25 cellular contexts compared by ENCODE assay signal in the genomic region with DNA sequence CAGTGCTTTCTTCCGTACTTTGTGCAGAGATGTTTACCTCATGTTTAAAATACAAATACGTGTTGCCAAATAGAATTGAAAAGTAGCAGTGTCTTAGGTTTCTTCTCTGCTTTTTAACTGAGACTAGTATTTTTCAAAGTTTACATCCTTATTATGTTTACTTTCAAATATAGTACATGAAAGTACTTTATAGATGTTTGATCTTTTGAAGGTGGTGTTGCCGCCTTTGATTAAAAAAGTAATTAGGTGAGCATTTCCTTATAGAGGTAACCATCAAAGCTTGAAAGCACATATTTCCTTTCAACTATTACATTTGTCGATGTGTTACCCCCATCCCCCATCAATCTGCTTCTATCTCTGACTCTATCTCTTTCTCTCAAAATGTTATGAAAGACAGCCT.
DNase-seq lines count a peak whose midpoint lies in the region; ATAC-seq, FAIRE-seq and TF ChIP-seq lines count a peak whose summit lies in the region.
"Had no signal": no experiment of that assay in that cellular context is flagged by ENCODE, and none has a peak within 500 bp of the region (broad histone marks: within the 10 kb centered on the region; RNA-seq: fewer than 3 reads in every experiment).

No MANE protein-coding gene starts in this region.

- no peak overlapping the region for H3K4me2 ChIP-seq in H1 (ENCODE audit: insufficient read depth in 1 of 2, low read depth in 2 of 2, low read length in 2 of 2)
- H3K4me2 ChIP-seq: BLaER1 had no signal

- FAIRE-seq in H1 (lab: Jason Lieb, UNC) (no peak), pancreas (lab: Jason Lieb, UNC) (peak; percentile 37)
- FAIRE-seq: D721Med, HepG2 had no signal

- no peaks in the 10 kb centered on the region for H3K9me3 ChIP-seq in CD4-positive, alpha-beta memory T cell (ENCODE audit: control insufficient read depth in 1 of 2, low read length in 2 of 2)
- H3K9me3 ChIP-seq in H1 (ENCODE audit: insufficient read depth in 2 of 2, low read depth in 1 of 2, low read length in 1 of 2) (peaks cover 0 to 3% of the 10 kb centered on the region in 2 experiments; a peak in 1 of 4 replicates), pancreas (no peaks in the 10 kb centered on the region), upper lobe of left lung (peaks cover 0 to 12% (median 7%) of the 10 kb centered on the region in 4 donors)

- WGBS in H1 (ENCODE audit: extremely low coverage in 1 of 2, insufficient coverage in 1 of 2, insufficient read length in 1 of 2, insufficient replicate concordance in 2 of 2, low coverage in 1 of 2, low lambda C conversion rate in 2 of 2, missing lambda C conversion rate in 1 of 2), 2 experiments: 86% methylated on average over 4 of the region's 4 CpGs; no CpG with 5 or more reads in 1 of the 2 experiments
- WGBS in pancreas, 2 donors: 68 to 85% methylated on average over 4 of the region's 4 CpGs
- WGBS in upper lobe of left lung, 2 donors: 78 to 87% methylated on average over 4 of the region's 4 CpGs

- H2BK15ac ChIP-seq in H1 (ENCODE audit: low read length): 0 out of 2 replicates have a peak overlapping the region, but pooled peaks have one; percentile 41

- no peak overlapping the region for H2BK120ac ChIP-seq in H1 (replicated peaks; ENCODE audit: low read depth, low read length)

- H3K36me3 Mint-ChIP-seq in CD4-positive, alpha-beta memory T cell: peaks cover 25 to 33% of the 10 kb centered on the region in 2 donors
- peaks cover 18% of the 10 kb centered on the region for H3K36me3 Mint-ChIP-seq in stimulated activated memory B cell treated with anti-CD40 and anti-IgM and Interleukin-4, amounts not matched to agents 10 μg/mL and 1 μg/mL and 100 μg/mL, for 72 hours

- H3K27me3 Mint-ChIP-seq in CD4-positive, alpha-beta memory T cell: no peaks in the 10 kb centered on the region
- H3K27me3 Mint-ChIP-seq in stimulated activated memory B cell treated with anti-CD40 and anti-IgM and Interleukin-4, amounts not matched to agents 10 μg/mL and 1 μg/mL and 100 μg/mL, for 72 hours: no peaks in the 10 kb centered on the region

- H3K27me3 ChIP-seq in CD4-positive, alpha-beta memory T cell (ENCODE audit: insufficient read depth, low read length): no peaks in the 10 kb centered on the region
- H3K27me3 ChIP-seq in H1 (replicated peaks in 1 of 4; ENCODE audit: control insufficient read depth in 3 of 4, extremely low read depth in 1 of 4, insufficient read depth in 3 of 4, low read length in 3 of 4) (no peaks in the 10 kb centered on the region), pancreas (no peaks in the 10 kb centered on the region), upper lobe of left lung (no peaks in the 10 kb centered on the region)
- H3K27me3 ChIP-seq: BLaER1 had no signal

- no peaks in the 10 kb centered on the region for H3K23me2 ChIP-seq in H1 (ENCODE audit: low read depth, low read length)

- CTCF ChIA-PET in CD4-positive, alpha-beta memory T cell (lab: Charles Lee; ENCODE audit: partially characterized antibody): no interaction called here
- CTCF ChIA-PET in H1 (lab: Charles Lee; ENCODE audit: partially characterized antibody): interaction anchor here (0.8 kb wide), 1 partner anchor 49 kb away, joined by 3 read pairs; no protein-coding TSS in a partner anchor

- POLR2A ChIA-PET in CD4-positive, alpha-beta memory T cell (lab: Charles Lee; ENCODE audit: partially characterized antibody): no interaction called here
- POLR2A ChIA-PET in H1 (lab: Charles Lee; ENCODE audit: partially characterized antibody): no interaction called here

- no peak for TF ChIP-seq RAD21 in H1 (IDR thresholded peaks at IDR 0.05 in 1 of 2, conservative IDR thresholded peaks at IDR 0.05 in 1 of 2; ENCODE audit: low read depth in 2 of 2, low read length in 2 of 2)

- H4K5ac ChIP-seq in H1 (ENCODE audit: insufficient read length, low read depth, low read length): no peak overlapping the region

- H3K79me1 ChIP-seq in H1 (ENCODE audit: low read depth, low read length): peaks cover 4% of the 10 kb centered on the region

- no peaks in the 10 kb centered on the region for H3K36me3 ChIP-seq in CD4-positive, alpha-beta memory T cell (ENCODE audit: insufficient read depth, low read length)
- 0 out of 8 replicates have a peak, but pooled peaks cover 0 to 3% (median 0%) of the 10 kb centered on the region in 4 experiments for H3K36me3 ChIP-seq in H1 (ENCODE audit: control insufficient read depth in 2 of 4, insufficient read depth in 4 of 4, low read length in 3 of 4)
- H3K36me3 ChIP-seq in pancreas: no peaks in the 10 kb centered on the region
- no peaks in the 10 kb centered on the region for H3K36me3 ChIP-seq in upper lobe of left lung

- no peak overlapping the region for H3K4ac ChIP-seq in H1 (replicated peaks; ENCODE audit: insufficient read length, low read depth, low read length)

- H3K9me3 Mint-ChIP-seq in CD4-positive, alpha-beta memory T cell: peaks cover 4 to 32% (median 26%) of the 10 kb centered on the region in 8 donors
- H3K9me3 Mint-ChIP-seq in stimulated activated memory B cell treated with anti-CD40 and anti-IgM and Interleukin-4, amounts not matched to agents 10 μg/mL and 1 μg/mL and 100 μg/mL, for 72 hours: peaks cover 20% of the 10 kb centered on the region
- H3K9me3 Mint-ChIP-seq: HFFc6 had no signal

- ATAC-seq in pancreas (no peak), upper lobe of left lung (ENCODE audit: low FRiP score in 2 of 2) (no peak)
- no peak for ATAC-seq in stimulated activated memory B cell treated with anti-CD40 and anti-IgM and Interleukin-4, amounts not matched to agents 10 μg/mL and 1 μg/mL and 100 μg/mL, for 72 hours
- ATAC-seq: HepG2 had no signal

- peak overlapping the region in 1 of 7 donors; percentile 44 for H3K27ac Mint-ChIP-seq in CD4-positive, alpha-beta memory T cell
- H3K27ac Mint-ChIP-seq in stimulated activated memory B cell treated with anti-CD40 and anti-IgM and Interleukin-4, amounts not matched to agents 10 μg/mL and 1 μg/mL and 100 μg/mL, for 72 hours: no peak overlapping the region
- H3K27ac Mint-ChIP-seq: H9, HFFc6 had no signal

- H3K4me1 ChIP-seq in CD4-positive, alpha-beta memory T cell (ENCODE audit: insufficient read depth, low read length): peaks cover 9% of the 10 kb centered on the region
- peaks cover 0 to 6% (median 2%) of the 10 kb centered on the region in 4 experiments; a peak in 4 of 7 replicates for H3K4me1 ChIP-seq in H1 (replicated peaks in 1 of 4; ENCODE audit: control insufficient read depth in 3 of 4, insufficient read depth in 4 of 4, low read length in 3 of 4)
- H3K4me1 ChIP-seq in pancreas: no peaks in the 10 kb centered on the region
- H3K4me1 ChIP-seq in upper lobe of left lung: no peaks in the 10 kb centered on the region

- no peak overlapping the region for H2BK12ac ChIP-seq in H1 (ENCODE audit: low read depth, low read length)

- H2BK20ac ChIP-seq in H1 (ENCODE audit: low read length): no peak overlapping the region

- no peaks in the 10 kb centered on the region for H4K20me1 ChIP-seq in H1 (replicated peaks in 1 of 2; ENCODE audit: control insufficient read depth in 1 of 2, insufficient read depth in 2 of 2, low read length in 2 of 2)

- no peak overlapping the region for H3K9ac ChIP-seq in H1 (replicated peaks in 1 of 4; ENCODE audit: extremely low read depth in 1 of 4, low read depth in 3 of 4, low read length in 3 of 4)
- H3K9ac ChIP-seq: BLaER1 had no signal

- no peak overlapping the region for H3K14ac ChIP-seq in H1 (ENCODE audit: insufficient read length)

- H3K4me3 Mint-ChIP-seq in CD4-positive, alpha-beta memory T cell: peak overlapping the region in 6 of 8 donors; percentile 22 to 77 (median 63)
- no peak overlapping the region for H3K4me3 Mint-ChIP-seq in stimulated activated memory B cell treated with anti-CD40 and anti-IgM and Interleukin-4, amounts not matched to agents 10 μg/mL and 1 μg/mL and 100 μg/mL, for 72 hours
- H3K4me3 Mint-ChIP-seq: H9, HFFc6 had no signal

- no peak overlapping the region for H4K91ac ChIP-seq in H1 (replicated peaks; ENCODE audit: insufficient read length, low read length)

- peak in 4 of 5 donors; percentile 27 to 41 (median 40) for DNase-seq in CD4-positive, alpha-beta memory T cell
- DNase-seq in Jurkat, Clone E6-1 (ENCODE audit: low read depth, low spot score): peak; percentile 71
- DNase-seq in H1 (ENCODE audit: low read depth in 1 of 2, low spot score in 2 of 2) (no peak), pancreas (no peak), NCI-H128 (lab: John Stamatoyannopoulos, UW; ENCODE audit: unreplicated experiment) (no peak), upper lobe of left lung (no peak)
- DNase-seq: ACHN; DMS79 treated with DMSO at 0.1 percent for 48 hours; H9; HFFc6; KBM-7; NCI-H1092; NCI-H1436 treated with DMSO at 0.1 percent for 48 hours; NCI-H2029; NCI-H226; NCI-H510A treated with DMSO at 0.1 percent for 48 hours; NCI-H774; NK-92 treated with Interleukin-12 subunit alpha and Interleukin-12 subunit beta, amount 100 ng/mL, for 24 hours; SHP77 treated with DMSO at 0.1 percent for 48 hours had no signal

- TF ChIP-seq EP300 in H1 (IDR thresholded peaks at IDR 0.05; ENCODE audit: borderline replicate concordance in 1 of 2, low read depth in 2 of 2, low read length in 2 of 2): no peak
- no peak for TF ChIP-seq EP300 in upper lobe of left lung (IDR thresholded peaks at IDR 0.05)

- no peak overlapping the region for H3K18ac ChIP-seq in H1 (ENCODE audit: extremely low read depth, low read length)

- H3K23ac ChIP-seq in H1 (ENCODE audit: insufficient read length): no peak overlapping the region

- H3K27ac ChIP-seq in CD4-positive, alpha-beta memory T cell (ENCODE audit: low read depth, low read length): no peak overlapping the region
- H3K27ac ChIP-seq in H1 (ENCODE audit: low read depth, low read length): no peak overlapping the region
- no peak overlapping the region for H3K27ac ChIP-seq in pancreas
- H3K27ac ChIP-seq in upper lobe of left lung: no peak overlapping the region
- H3K27ac ChIP-seq: BLaER1, RWPE1, SK-N-MC had no signal

- no peak overlapping the region for H4K8ac ChIP-seq in H1 (ENCODE audit: extremely low read depth, insufficient read depth, low read length)

- no peak overlapping the region for H2AFZ ChIP-seq in H1 (ENCODE audit: low read length)

- no peak overlapping the region for H2BK5ac ChIP-seq in H1 (ENCODE audit: low read depth, low read length)

- no peak overlapping the region for H3K56ac ChIP-seq in H1 (replicated peaks; ENCODE audit: insufficient read length, low read depth, low read length)

- peaks cover 0 to 79% of the 10 kb centered on the region in 2 experiments; a peak in 2 of 4 replicates for H3K79me2 ChIP-seq in H1 (ENCODE audit: control insufficient read depth in 1 of 2, insufficient read depth in 2 of 2, low read length in 2 of 2)

- TF ChIP-seq POLR2A in H1 (IDR thresholded peaks at IDR 0.05; ENCODE audit: control extremely low read depth in 1 of 2, low read depth in 2 of 2, low read length in 2 of 2) (no peak), upper lobe of left lung (IDR thresholded peaks at IDR 0.05) (no peak)

- intact Hi-C loops in CD4-positive, alpha-beta memory T cell (cut with micrococcal nuclease): no loop called here
- intact Hi-C loops in pancreas (cut with DNase I): no loop called here

- H3K4me3 ChIP-seq in CD4-positive, alpha-beta memory T cell (ENCODE audit: low read length in 2 of 2): no peak overlapping the region
- H3K4me3 ChIP-seq in Jurkat, Clone E6-1 (ENCODE audit: low read length): no peak overlapping the region
- no peak overlapping the region for H3K4me3 ChIP-seq in H1 (ENCODE audit: extremely low read depth in 1 of 4, insufficient read depth in 2 of 4, low read depth in 3 of 4, low read length in 4 of 4)
- H3K4me3 ChIP-seq in pancreas: no peak overlapping the region
- no peak overlapping the region for H3K4me3 ChIP-seq in upper lobe of left lung
- H3K4me3 ChIP-seq: BLaER1, SK-N-MC had no signal

- H3K4me1 Mint-ChIP-seq in CD4-positive, alpha-beta memory T cell: peaks cover 13 to 41% (median 21%) of the 10 kb centered on the region in 4 donors
- no peaks in the 10 kb centered on the region for H3K4me1 Mint-ChIP-seq in stimulated activated memory B cell treated with anti-CD40 and anti-IgM and Interleukin-4, amounts not matched to agents 10 μg/mL and 1 μg/mL and 100 μg/mL, for 72 hours

- no peak for TF ChIP-seq CTCF in H1 (IDR thresholded peaks at IDR 0.05; ENCODE audit: control extremely low read depth in 1 of 3, insufficient read depth in 1 of 3, low read depth in 1 of 3, low read length in 3 of 3)
- no peak for TF ChIP-seq CTCF in pancreas (IDR thresholded peaks at IDR 0.05)
- no peak for TF ChIP-seq CTCF in upper lobe of left lung (IDR thresholded peaks at IDR 0.05)

- H2AK5ac ChIP-seq in H1 (ENCODE audit: low read depth, low read length): no peak overlapping the region

Comparison
In these comparisons a context has a peak if more than half of its experiments do, and no peak if none do; other contexts are left out.
1. DNase-seq: peak in CD4-positive, alpha-beta memory T cell (4 of 5) and Jurkat, Clone E6-1 (single experiment); none in H1 (0 of 2), pancreas (0 of 6), NCI-H128 (single experiment) and upper lobe of left lung (0 of 2).